In genomic region chr17:7259555-7259889, GRCh38 we compare ENCODE assay signal across 16 cellular contexts. TPM values are rescaled to one million over a fixed set of nuclear protein-coding genes. Genes with fewer than 3 reads are reported as not detected.
DNase-seq lines count a peak whose midpoint lies in the region; ATAC-seq, FAIRE-seq and TF ChIP-seq lines count a peak whose summit lies in the region.
"Had no signal": no experiment of that assay in that cellular context is flagged by ENCODE, and none has a peak within 500 bp of the region (broad histone marks: within the 10 kb centered on the region; RNA-seq: fewer than 3 reads in every experiment).

No MANE protein-coding gene starts in this region.

- H3K27ac Mint-ChIP-seq in T-helper 17 cell, result no peak overlapping the region
- H3K27ac Mint-ChIP-seq: T-helper 1 cell treated with Interleukin-12 subunit alpha and Interleukin-12 subunit beta and Interleukin-4 antibody, amounts not matched to agents 30 μg/mL and 1 μg/mL, for 36 hours had no signal

- peak overlapping the region; percentile 77 for H3K4me2 ChIP-seq in HepG2 (ENCODE audit: low read depth, low read length)

- no TSS peak for BruUV-seq in HepG2 (replicated peaks; lab: Mats Ljungman, UMichigan)

- H2AFZ ChIP-seq in HepG2 (ENCODE audit: low read length), result no peak overlapping the region
- H2AFZ ChIP-seq: parathyroid adenoma had no signal

- H3K36me3 ChIP-seq in RWPE2 (ENCODE audit: low read depth), result peaks cover 61% of the 10 kb centered on the region
- peaks cover 4 to 9% of the 10 kb centered on the region in 2 experiments; a peak in 4 of 5 replicates for H3K36me3 ChIP-seq in HepG2 (replicated peaks in 1 of 2; ENCODE audit: control insufficient read depth in 1 of 2, insufficient read depth in 2 of 2, low read length in 2 of 2)
- H3K36me3 ChIP-seq in sigmoid colon, result peaks cover 7 to 54% (median 31%) of the 10 kb centered on the region in 4 donors

- intact Hi-C loops in HepG2 (cut with micrococcal nuclease; ENCODE audit: unreplicated experiment), result no loop called here
- intact Hi-C loops in sigmoid colon (cut with DNase I), result loop anchor here (10.0 kb wide), 1 partner anchor 305 kb away; the partner anchor contains the start of gene SENP3

- no peaks in the 10 kb centered on the region for H3K27me3 ChIP-seq in RWPE2 (ENCODE audit: insufficient read depth, poor library complexity, severe bottlenecking)
- no peaks in the 10 kb centered on the region for H3K27me3 ChIP-seq in HepG2 (ENCODE audit: control insufficient read depth in 1 of 2, insufficient read depth in 2 of 2, low read length in 2 of 2)
- peaks cover 28 to 44% (median 42%) of the 10 kb centered on the region in 3 donors for H3K27me3 ChIP-seq in sigmoid colon

- CTCF ChIA-PET in HepG2 (lab: Yijun Ruan, JAX; ENCODE audit: low intra/inter-chr PET ratio, low total read pairs), result no interaction called here

- WGBS in HepG2 (ENCODE audit: low lambda C conversion rate), result 91% methylated on average over 5 of the region's 6 CpGs
- 19 to 76% methylated on average over 6 of the region's 6 CpGs for WGBS in sigmoid colon, 2 donors

- in situ Hi-C loops in HepG2 (cut with HindIII; ENCODE audit: extremely low pct_ligation_motif_present, low pct_unique_long_range_greater_than_20kb), result no loop called here

- peaks cover 22% of the 10 kb centered on the region for H3K4me1 ChIP-seq in RWPE2 (ENCODE audit: insufficient read depth, poor library complexity, severe bottlenecking)
- H3K4me1 ChIP-seq in HepG2 (ENCODE audit: insufficient read depth, low read length), result peaks cover 53% of the 10 kb centered on the region
- H3K4me1 ChIP-seq in sigmoid colon, result peaks cover 0 to 34% (median 25%) of the 10 kb centered on the region in 4 donors

- POLR2A ChIA-PET in HepG2 (lab: Yijun Ruan, JAX), result interaction anchor here (0.6 to 3.5 kb wide), 9 partner anchors 18 to 368 kb away, joined by 3 to 35 read pairs (median 5); partner anchors contain the start of genes DVL2, GABARAP, NEURL4 and PHF23

- TF ChIP-seq EP300 in HepG2 (IDR thresholded peaks at IDR 0.05; ENCODE audit: low read depth in 2 of 2, low read length in 2 of 2), result no peak
- TF ChIP-seq EP300 in HepG2 (CRISPR knock-in tag; IDR thresholded peaks at IDR 0.05; ENCODE audit: borderline replicate concordance), result no peak
- no peak for TF ChIP-seq EP300 in sigmoid colon (IDR thresholded peaks at IDR 0.05)

- H3K4me3 Mint-ChIP-seq in T-helper 17 cell, result no peak overlapping the region
- H3K4me3 Mint-ChIP-seq: T-helper 1 cell treated with Interleukin-12 subunit alpha and Interleukin-12 subunit beta and Interleukin-4 antibody, amounts not matched to agents 30 μg/mL and 1 μg/mL, for 36 hours had no signal

- H3K27ac ChIP-seq in 22Rv1 (peak overlapping the region; percentile 99), RWPE2 (ENCODE audit: poor library complexity, severe bottlenecking) (peak overlapping the region; percentile 86), HepG2 (ENCODE audit: extremely low read length, insufficient read depth, low read length) (peak overlapping the region; percentile 70), sigmoid colon (no peak overlapping the region)
- H3K27ac ChIP-seq: dorsolateral prefrontal cortex had no signal

- peaks cover 5% of the 10 kb centered on the region for H3K36me3 Mint-ChIP-seq in T-helper 17 cell (ENCODE audit: low read depth)

- peak overlapping the region; percentile 43; the same call in 1 of the 2 replicates for H3K9ac ChIP-seq in HepG2 (ENCODE audit: insufficient read depth, low read depth, low read length)
- H3K9ac ChIP-seq: parathyroid adenoma had no signal

- TF ChIP-seq CTCF in 22Rv1 (IDR thresholded peaks at IDR 0.05) (no peak), RWPE2 (IDR thresholded peaks at IDR 0.05; ENCODE audit: poor library complexity, severe bottlenecking) (no peak), HepG2 (CRISPR knock-in tag; IDR thresholded peaks at IDR 0.05) (no peak), sigmoid colon (IDR thresholded peaks at IDR 0.05) (no peak)

- peaks cover 19% of the 10 kb centered on the region for H3K4me1 Mint-ChIP-seq in T-helper 17 cell

- H3K79me2 ChIP-seq in HepG2 (ENCODE audit: insufficient read depth, low read length), result peaks cover 2% of the 10 kb centered on the region

- ATAC-seq in RWPE2 (ENCODE audit: low read depth) (no peak), HepG2 (no peak), T-helper 17 cell (no peak)

- FAIRE-seq in HepG2 (lab: Jason Lieb, UNC), result no peak
- FAIRE-seq: astrocyte had no signal

- TF ChIP-seq POLR2A in HepG2 (IDR thresholded peaks at IDR 0.05; ENCODE audit: insufficient read depth in 1 of 2, low read depth in 2 of 2, low read length in 2 of 2) (no peak), sigmoid colon (IDR thresholded peaks at IDR 0.05) (no peak)

- H3K9me3 ChIP-seq in RWPE2 (ENCODE audit: severe bottlenecking) (no peaks in the 10 kb centered on the region), HepG2 (ENCODE audit: low read length) (no peaks in the 10 kb centered on the region), sigmoid colon (no peaks in the 10 kb centered on the region), T-helper 17 cell (ENCODE audit: control insufficient read depth, low read length, poor library complexity, severe bottlenecking) (no peaks in the 10 kb centered on the region)
- H3K9me3 ChIP-seq: upper lobe of right lung had no signal

- DNase-seq in RWPE2 (ENCODE audit: low spot score) (no peak), HepG2 (ENCODE audit: low spot score) (no peak), NCI-H345 treated with DMSO at 0.1 percent for 48 hours (lab: John Stamatoyannopoulos, UW; ENCODE audit: unreplicated experiment) (no peak), sigmoid colon (no peak), T-helper 17 cell (no peak)
- DNase-seq: activated CD4-positive, alpha-beta T cell treated with anti-CD3 and anti-CD28 coated beads for 4 hours; dorsolateral prefrontal cortex; mesendoderm; NCI-H187 treated with DMSO at 0.1 percent for 48 hours; NCI-H748 treated with DMSO at 0.1 percent for 48 hours; stimulated activated CD4-positive, alpha-beta T cell treated with anti-CD3 and anti-CD28 coated beads, Interleukin-15, amount 100 ng/mL, for 24 hours had no signal

- H3K4me3 ChIP-seq in RWPE2 (ENCODE audit: severe bottlenecking), result no peak overlapping the region
- H3K4me3 ChIP-seq in HepG2 (replicated peaks in 1 of 3; ENCODE audit: insufficient read depth in 1 of 3, low read depth in 2 of 3, low read length in 3 of 3), result peak overlapping the region in 1 of 3 experiments; percentile 50; a peak in 2 of 6 replicates
- H3K4me3 ChIP-seq in sigmoid colon, result no peak overlapping the region
- H3K4me3 ChIP-seq: dorsolateral prefrontal cortex had no signal

- TF ChIP-seq RAD21 in HepG2 (CRISPR knock-in tag; IDR thresholded peaks at IDR 0.05), result no peak

- no peaks in the 10 kb centered on the region for H4K20me1 ChIP-seq in HepG2 (ENCODE audit: insufficient read depth, low read length)

- peaks cover 16% of the 10 kb centered on the region for H3K27me3 Mint-ChIP-seq in T-helper 17 cell

RNA-seq across cellular contexts. Expression of gene CLDN7, which starts 2.8 kb away (rescaled TPM):
- total RNA-seq in HepG2 (2016; rRNA removed; fragmentation: Illumina TruSeq; extraction: Trizol) (not detected in 2 replicates), sigmoid colon (1 to 10 TPM in 3 of 4 donors, not detected in 1; 1.1 to 2.6 (median 1.9) TPM), T-helper 17 cell (1 to 10 TPM in 1 of 2 donors, under 1 TPM in 1; 0.78 to 1.2 TPM)
- total RNA-seq in HepG2 (2016; cell fraction: cytosol; rRNA removed; fragmentation: Illumina TruSeq; extraction: Trizol; ENCODE audit: low read depth), result not detected in 2 replicates
- not detected in 2 replicates for total RNA-seq in HepG2 (2016; cell fraction: insoluble cytoplasmic fraction; rRNA removed; fragmentation: Illumina TruSeq; extraction: Trizol)
- total RNA-seq in HepG2 (2016; cell fraction: membrane; rRNA removed; fragmentation: Illumina TruSeq; extraction: Trizol), result not detected in 2 replicates
- not detected in 2 replicates for total RNA-seq in HepG2 (2016; cell fraction: nucleus; rRNA removed; fragmentation: Illumina TruSeq; extraction: Trizol)
- polyA plus RNA-seq in HepG2 (2011; rRNA removed) (not detected in 2 replicates), sigmoid colon (100 to 1,000 TPM; 181 to 963 (median 332) TPM)
- polyA plus RNA-seq in HepG2 (2011; cell fraction: cytosol; rRNA removed), result not detected in 2 replicates
- polyA plus RNA-seq in HepG2 (2011; cell fraction: nucleus; rRNA removed), result not detected in 2 replicates
- not detected in 2 replicates for polyA plus RNA-seq in HepG2 (2012)
- not detected in 2 replicates for polyA plus RNA-seq in HepG2 (2016; cell fraction: cytosol; fragmentation: Illumina TruSeq; extraction: Trizol; ENCODE audit: low read depth)
- not detected in 2 replicates for polyA plus RNA-seq in HepG2 (2016; cell fraction: insoluble cytoplasmic fraction; fragmentation: Illumina TruSeq; extraction: Trizol; ENCODE audit: low read depth)
- not detected in 2 replicates for polyA plus RNA-seq in HepG2 (2016; cell fraction: membrane; fragmentation: Illumina TruSeq; extraction: Trizol; ENCODE audit: low read depth)
- polyA plus RNA-seq in HepG2 (2016; cell fraction: nucleus; fragmentation: Illumina TruSeq; extraction: Trizol; ENCODE audit: insufficient read depth, low read depth), result not detected in 2 replicates
- polyA minus RNA-seq in HepG2 (2011; rRNA and poly(A)+ RNA removed; ENCODE audit: low replicate concordance), result 10.0 TPM in 1 of 2 replicates, not detected in the other
- polyA minus RNA-seq in HepG2 (2011; cell fraction: cytosol; rRNA and poly(A)+ RNA removed), result not detected in 2 replicates
- polyA minus RNA-seq in HepG2 (2011; cell fraction: nucleus; rRNA and poly(A)+ RNA removed), result not detected in 2 replicates

RNA-seq across cellular contexts. Expression of gene ELP5, which starts 7.5 kb away (rescaled TPM):
- total RNA-seq in HepG2 (2016; rRNA removed; fragmentation: Illumina TruSeq; extraction: Trizol), result 68.0 and 69.8 TPM in 2 replicates
- 111 and 129 TPM in 2 replicates for total RNA-seq in HepG2 (2016; cell fraction: cytosol; rRNA removed; fragmentation: Illumina TruSeq; extraction: Trizol; ENCODE audit: low read depth)
- 64.4 and 71.8 TPM in 2 replicates for total RNA-seq in HepG2 (2016; cell fraction: insoluble cytoplasmic fraction; rRNA removed; fragmentation: Illumina TruSeq; extraction: Trizol)
- 142 and 154 TPM in 2 replicates for total RNA-seq in HepG2 (2016; cell fraction: membrane; rRNA removed; fragmentation: Illumina TruSeq; extraction: Trizol)
- 40.7 and 41.3 TPM in 2 replicates for total RNA-seq in HepG2 (2016; cell fraction: nucleus; rRNA removed; fragmentation: Illumina TruSeq; extraction: Trizol)
- 67.6 and 75.4 TPM in 2 replicates for polyA plus RNA-seq in HepG2 (2011; rRNA removed)
- polyA plus RNA-seq in HepG2 (2011; cell fraction: cytosol; rRNA removed), result 79.0 and 80.4 TPM in 2 replicates
- 109 and 116 TPM in 2 replicates for polyA plus RNA-seq in HepG2 (2011; cell fraction: nucleus; rRNA removed)
- 54.3 and 56.5 TPM in 2 replicates for polyA plus RNA-seq in HepG2 (2012)
- polyA plus RNA-seq in HepG2 (2016; cell fraction: cytosol; fragmentation: Illumina TruSeq; extraction: Trizol; ENCODE audit: low read depth), result 153 and 183 TPM in 2 replicates
- polyA plus RNA-seq in HepG2 (2016; cell fraction: insoluble cytoplasmic fraction; fragmentation: Illumina TruSeq; extraction: Trizol; ENCODE audit: low read depth), result 78.9 and 80.0 TPM in 2 replicates
- polyA plus RNA-seq in HepG2 (2016; cell fraction: membrane; fragmentation: Illumina TruSeq; extraction: Trizol; ENCODE audit: low read depth), result 162 and 180 TPM in 2 replicates
- polyA plus RNA-seq in HepG2 (2016; cell fraction: nucleus; fragmentation: Illumina TruSeq; extraction: Trizol; ENCODE audit: insufficient read depth, low read depth), result 87.0 and 90.3 TPM in 2 replicates
- polyA minus RNA-seq in HepG2 (2011; rRNA and poly(A)+ RNA removed; ENCODE audit: low replicate concordance), result 70.4 and 79.0 TPM in 2 replicates
- 19.7 and 20.9 TPM in 2 replicates for polyA minus RNA-seq in HepG2 (2011; cell fraction: cytosol; rRNA and poly(A)+ RNA removed)
- polyA minus RNA-seq in HepG2 (2011; cell fraction: nucleus; rRNA and poly(A)+ RNA removed), result 29.2 and 33.6 TPM in 2 replicates
- total RNA-seq in sigmoid colon, result 10 to 100 TPM; 28.4 to 40.0 (median 34.2) TPM
- polyA plus RNA-seq in sigmoid colon, result 10 to 100 TPM; 32.4 to 70.9 (median 42.9) TPM
- total RNA-seq in T-helper 17 cell, result 10 to 100 TPM; 43.0 to 51.0 TPM

RNA-seq across cellular contexts. Expression of gene CTDNEP1, which starts 8.0 kb away (rescaled TPM):
- total RNA-seq in HepG2 (2016; rRNA removed; fragmentation: Illumina TruSeq; extraction: Trizol) (19.8 and 32.0 TPM in 2 replicates), sigmoid colon (10 to 100 TPM; 43.9 to 76.4 (median 53.0) TPM), T-helper 17 cell (100 to 1,000 TPM; 112 to 115 TPM)
- total RNA-seq in HepG2 (2016; cell fraction: cytosol; rRNA removed; fragmentation: Illumina TruSeq; extraction: Trizol; ENCODE audit: low read depth), result 19.4 and 21.9 TPM in 2 replicates
- total RNA-seq in HepG2 (2016; cell fraction: insoluble cytoplasmic fraction; rRNA removed; fragmentation: Illumina TruSeq; extraction: Trizol), result 18.5 and 25.6 TPM in 2 replicates
- 66.8 and 71.2 TPM in 2 replicates for total RNA-seq in HepG2 (2016; cell fraction: membrane; rRNA removed; fragmentation: Illumina TruSeq; extraction: Trizol)
- 30.3 and 34.3 TPM in 2 replicates for total RNA-seq in HepG2 (2016; cell fraction: nucleus; rRNA removed; fragmentation: Illumina TruSeq; extraction: Trizol)
- polyA plus RNA-seq in HepG2 (2011; rRNA removed) (118 and 126 TPM in 2 replicates), sigmoid colon (100 to 1,000 TPM in 1 of 3 donors, 10 to 100 TPM in 2; 80.2 to 110 (median 82.9) TPM)
- 101 and 109 TPM in 2 replicates for polyA plus RNA-seq in HepG2 (2011; cell fraction: cytosol; rRNA removed)
- 101 and 114 TPM in 2 replicates for polyA plus RNA-seq in HepG2 (2011; cell fraction: nucleus; rRNA removed)
- 127 and 151 TPM in 2 replicates for polyA plus RNA-seq in HepG2 (2012)
- 143 and 153 TPM in 2 replicates for polyA plus RNA-seq in HepG2 (2016; cell fraction: cytosol; fragmentation: Illumina TruSeq; extraction: Trizol; ENCODE audit: low read depth)
- 110 and 145 TPM in 2 replicates for polyA plus RNA-seq in HepG2 (2016; cell fraction: insoluble cytoplasmic fraction; fragmentation: Illumina TruSeq; extraction: Trizol; ENCODE audit: low read depth)
- 280 and 308 TPM in 2 replicates for polyA plus RNA-seq in HepG2 (2016; cell fraction: membrane; fragmentation: Illumina TruSeq; extraction: Trizol; ENCODE audit: low read depth)
- polyA plus RNA-seq in HepG2 (2016; cell fraction: nucleus; fragmentation: Illumina TruSeq; extraction: Trizol; ENCODE audit: insufficient read depth, low read depth), result 149 and 153 TPM in 2 replicates
- 128 and 176 TPM in 2 replicates for polyA minus RNA-seq in HepG2 (2011; rRNA and poly(A)+ RNA removed; ENCODE audit: low replicate concordance)
- 85.9 and 95.1 TPM in 2 replicates for polyA minus RNA-seq in HepG2 (2011; cell fraction: cytosol; rRNA and poly(A)+ RNA removed)
- polyA minus RNA-seq in HepG2 (2011; cell fraction: nucleus; rRNA and poly(A)+ RNA removed), result 45.1 and 50.7 TPM in 2 replicates

RNA-seq across cellular contexts. Expression of gene GABARAP, which starts 17.3 kb away (rescaled TPM):
- total RNA-seq in HepG2 (2016; rRNA removed; fragmentation: Illumina TruSeq; extraction: Trizol) (161 and 239 TPM in 2 replicates), sigmoid colon (100 to 1,000 TPM; 147 to 645 (median 552) TPM), T-helper 17 cell (100 to 1,000 TPM; 212 to 247 TPM)
- 90.5 and 100 TPM in 2 replicates for total RNA-seq in HepG2 (2016; cell fraction: cytosol; rRNA removed; fragmentation: Illumina TruSeq; extraction: Trizol; ENCODE audit: low read depth)
- 168 and 250 TPM in 2 replicates for total RNA-seq in HepG2 (2016; cell fraction: insoluble cytoplasmic fraction; rRNA removed; fragmentation: Illumina TruSeq; extraction: Trizol)
- 138 and 155 TPM in 2 replicates for total RNA-seq in HepG2 (2016; cell fraction: membrane; rRNA removed; fragmentation: Illumina TruSeq; extraction: Trizol)
- total RNA-seq in HepG2 (2016; cell fraction: nucleus; rRNA removed; fragmentation: Illumina TruSeq; extraction: Trizol), result 68.4 and 69.0 TPM in 2 replicates
- polyA plus RNA-seq in HepG2 (2011; rRNA removed) (274 and 310 TPM in 2 replicates), sigmoid colon (1,000 to 10,000 TPM in 2 of 3 donors, 100 to 1,000 TPM in 1; 572 to 1,215 (median 1,036) TPM)
- polyA plus RNA-seq in HepG2 (2011; cell fraction: cytosol; rRNA removed), result 305 and 428 TPM in 2 replicates
- 83.2 and 122 TPM in 2 replicates for polyA plus RNA-seq in HepG2 (2011; cell fraction: nucleus; rRNA removed)
- polyA plus RNA-seq in HepG2 (2012), result 331 and 348 TPM in 2 replicates
- polyA plus RNA-seq in HepG2 (2016; cell fraction: cytosol; fragmentation: Illumina TruSeq; extraction: Trizol; ENCODE audit: low read depth), result 210 and 241 TPM in 2 replicates
- polyA plus RNA-seq in HepG2 (2016; cell fraction: insoluble cytoplasmic fraction; fragmentation: Illumina TruSeq; extraction: Trizol; ENCODE audit: low read depth), result 472 and 477 TPM in 2 replicates
- polyA plus RNA-seq in HepG2 (2016; cell fraction: membrane; fragmentation: Illumina TruSeq; extraction: Trizol; ENCODE audit: low read depth), result 260 and 279 TPM in 2 replicates
- polyA plus RNA-seq in HepG2 (2016; cell fraction: nucleus; fragmentation: Illumina TruSeq; extraction: Trizol; ENCODE audit: insufficient read depth, low read depth), result 204 and 210 TPM in 2 replicates
- 234 and 265 TPM in 2 replicates for polyA minus RNA-seq in HepG2 (2011; rRNA and poly(A)+ RNA removed; ENCODE audit: low replicate concordance)
- polyA minus RNA-seq in HepG2 (2011; cell fraction: cytosol; rRNA and poly(A)+ RNA removed), result 83.4 and 114 TPM in 2 replicates
- 37.2 and 53.3 TPM in 2 replicates for polyA minus RNA-seq in HepG2 (2011; cell fraction: nucleus; rRNA and poly(A)+ RNA removed)

RNA-seq across cellular contexts. Expression of gene PHF23, which starts 20.3 kb away (rescaled TPM):
- total RNA-seq in HepG2 (2016; rRNA removed; fragmentation: Illumina TruSeq; extraction: Trizol), result 33.2 and 37.5 TPM in 2 replicates
- total RNA-seq in HepG2 (2016; cell fraction: cytosol; rRNA removed; fragmentation: Illumina TruSeq; extraction: Trizol; ENCODE audit: low read depth), result 10.5 and 10.6 TPM in 2 replicates
- 33.3 and 34.6 TPM in 2 replicates for total RNA-seq in HepG2 (2016; cell fraction: insoluble cytoplasmic fraction; rRNA removed; fragmentation: Illumina TruSeq; extraction: Trizol)
- 23.7 and 24.5 TPM in 2 replicates for total RNA-seq in HepG2 (2016; cell fraction: membrane; rRNA removed; fragmentation: Illumina TruSeq; extraction: Trizol)
- 13.4 and 18.2 TPM in 2 replicates for total RNA-seq in HepG2 (2016; cell fraction: nucleus; rRNA removed; fragmentation: Illumina TruSeq; extraction: Trizol)
- 27.6 and 30.9 TPM in 2 replicates for polyA plus RNA-seq in HepG2 (2011; rRNA removed)
- 19.6 and 22.8 TPM in 2 replicates for polyA plus RNA-seq in HepG2 (2011; cell fraction: cytosol; rRNA removed)
- polyA plus RNA-seq in HepG2 (2011; cell fraction: nucleus; rRNA removed), result 13.4 and 14.0 TPM in 2 replicates
- 18.6 and 20.8 TPM in 2 replicates for polyA plus RNA-seq in HepG2 (2012)
- 5.8 and 6.4 TPM in 2 replicates for polyA plus RNA-seq in HepG2 (2016; cell fraction: cytosol; fragmentation: Illumina TruSeq; extraction: Trizol; ENCODE audit: low read depth)
- polyA plus RNA-seq in HepG2 (2016; cell fraction: insoluble cytoplasmic fraction; fragmentation: Illumina TruSeq; extraction: Trizol; ENCODE audit: low read depth), result 41.4 and 41.6 TPM in 2 replicates
- 11.9 and 12.0 TPM in 2 replicates for polyA plus RNA-seq in HepG2 (2016; cell fraction: membrane; fragmentation: Illumina TruSeq; extraction: Trizol; ENCODE audit: low read depth)
- polyA plus RNA-seq in HepG2 (2016; cell fraction: nucleus; fragmentation: Illumina TruSeq; extraction: Trizol; ENCODE audit: insufficient read depth, low read depth), result 31.1 and 36.5 TPM in 2 replicates
- polyA minus RNA-seq in HepG2 (2011; rRNA and poly(A)+ RNA removed; ENCODE audit: low replicate concordance), result 20.5 and 70.5 TPM in 2 replicates
- 13.2 and 14.7 TPM in 2 replicates for polyA minus RNA-seq in HepG2 (2011; cell fraction: cytosol; rRNA and poly(A)+ RNA removed)
- polyA minus RNA-seq in HepG2 (2011; cell fraction: nucleus; rRNA and poly(A)+ RNA removed), result 9.0 and 11.4 TPM in 2 replicates
- 10 to 100 TPM; 23.1 to 45.4 (median 35.4) TPM for total RNA-seq in sigmoid colon
- 10 to 100 TPM; 40.7 to 45.6 (median 45.1) TPM for polyA plus RNA-seq in sigmoid colon
- 10 to 100 TPM; 19.2 to 23.2 TPM for total RNA-seq in T-helper 17 cell

Comparison
In these comparisons a context has a peak if more than half of its experiments do, and no peak if none do; other contexts are left out.
1. H3K27ac ChIP-seq: peak in 22Rv1 (single experiment), RWPE2 (single experiment) and HepG2 (single experiment); none in sigmoid colon (0 of 4).